In the genomic region with DNA sequence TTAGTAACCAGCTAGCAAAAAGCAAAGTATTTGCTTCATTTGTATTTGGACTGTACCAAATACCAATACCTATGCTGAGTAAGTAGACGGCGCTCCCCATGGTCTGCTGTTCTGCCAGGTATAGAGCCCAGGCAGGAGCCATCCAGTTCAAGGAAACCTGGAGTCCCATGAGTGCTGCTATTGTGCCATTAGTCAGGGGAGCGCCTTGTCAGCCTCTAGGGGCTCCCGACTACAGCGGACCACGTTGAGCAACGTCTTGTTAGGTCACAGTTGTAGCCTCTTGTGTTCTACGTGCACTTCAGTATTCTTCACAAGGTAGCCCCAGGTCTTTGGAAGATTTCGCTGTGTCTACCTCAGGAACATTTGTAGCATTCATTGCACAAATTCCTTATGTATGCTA, we compare ENCODE assay signal across 23 cellular contexts. TPM values are rescaled to one million over a fixed set of nuclear protein-coding genes. Genes with fewer than 3 reads are reported as not detected.
"Had no signal": no experiment of that assay in that cellular context is flagged by ENCODE, and none has a peak within 500 bp of the region (broad histone marks: within the 10 kb centered on the region; RNA-seq: fewer than 3 reads in every experiment).

No MANE protein-coding gene starts in this region.

- H3K4me3 ChIP-seq: colonic mucosa, hepatocyte, sigmoid colon, skin epidermis, stomach, thoracic aorta had no signal

- H3K27ac Mint-ChIP-seq: mesothelial cell of epicardium, natural killer cell had no signal

- ATAC-seq: left lobe of liver, natural killer cell had no signal

- H3K4me1 Mint-ChIP-seq: mesothelial cell of epicardium, neural crest cell had no signal

- DNase-seq: colonic mucosa; effector CD4-positive, alpha-beta T cell; foreskin melanocyte; head of caudate nucleus; islet precursor cell; mammary epithelial cell; natural killer cell; sigmoid colon; stimulated activated CD4-positive, alpha-beta T cell treated with anti-CD3 and anti-CD28 coated beads, Interleukin-2, amount 100 ng/mL, for 24 hours; stimulated activated CD4-positive, alpha-beta T cell treated with anti-CD3 and anti-CD28 coated beads, Interleukin-4, amount 100 ng/mL, for 4 hours; stimulated activated naive CD4-positive, alpha-beta T cell; stomach; substantia nigra; trophoblast cell had no signal

- H3K4me3 Mint-ChIP-seq: mesothelial cell of epicardium, natural killer cell, neural crest cell had no signal

- H3K4me1 ChIP-seq: sigmoid colon had no signal

- H3K36me3 ChIP-seq: colonic mucosa, sigmoid colon, stomach, thoracic aorta had no signal

- H3K9me3 ChIP-seq: colonic mucosa, sigmoid colon, stomach, thoracic aorta had no signal

- H3K27me3 ChIP-seq: colonic mucosa, hepatocyte, sigmoid colon, stomach had no signal

- H3K27ac ChIP-seq: colonic mucosa, hepatocyte, sigmoid colon, skin epidermis, stomach, thoracic aorta had no signal

- H3K36me3 Mint-ChIP-seq: mesothelial cell of epicardium, natural killer cell had no signal

- H2AFZ ChIP-seq: hepatocyte had no signal

- H3K4me2 ChIP-seq: hepatocyte had no signal

- H3K9me3 Mint-ChIP-seq: natural killer cell, neural crest cell had no signal

- H3K79me2 ChIP-seq: hepatocyte had no signal

RNA-seq across cellular contexts. Expression of gene SLC9A2, which starts 21.6 kb away (rescaled TPM):
- total RNA-seq: dermis microvascular lymphatic vessel endothelial cell, left lobe of liver, natural killer cell, osteocyte, pulmonary artery endothelial cell had no signal
